Comparison of ENCODE assay signal across 17 cellular contexts in the genomic region with DNA sequence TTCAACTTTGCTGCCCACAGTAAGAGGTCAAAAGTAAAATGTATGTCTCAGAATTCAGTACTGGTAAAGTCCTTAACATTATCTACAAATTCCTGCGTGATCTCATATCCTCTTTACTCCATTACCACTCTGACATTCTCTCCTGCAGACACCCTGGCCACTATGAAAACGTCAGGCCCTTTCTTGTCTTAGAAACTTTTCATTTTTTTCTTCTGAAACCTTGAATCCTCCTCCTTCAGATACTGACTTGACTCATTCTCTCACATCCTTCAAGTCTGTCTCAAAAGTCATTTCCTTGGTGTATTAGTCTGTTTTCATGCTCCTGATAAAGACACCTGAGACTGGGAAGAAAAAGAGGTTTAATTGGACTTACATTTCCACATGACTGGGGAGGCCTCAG.
DNase-seq lines count a peak whose midpoint lies in the region; ATAC-seq and TF ChIP-seq lines count a peak whose summit lies in the region.
"Had no signal": no experiment of that assay in that cellular context is flagged by ENCODE, and none has a peak within 500 bp of the region (broad histone marks: within the 10 kb centered on the region; RNA-seq: fewer than 3 reads in every experiment).

No MANE protein-coding gene starts in this region.

- no peak overlapping the region for H3K4me2 ChIP-seq in hepatocyte

- CTCF ChIA-PET in activated naive CD4-positive, alpha-beta T cell treated with anti-CD3 and anti-CD28 coated beads, Interleukin-2, amount 10 ng/mL, durations not matched to agents 7 days and 5 days (lab: Charles Lee) = no interaction called here

- no peak overlapping the region for H2AFZ ChIP-seq in hepatocyte

- H3K4me1 Mint-ChIP-seq in activated naive CD4-positive, alpha-beta T cell treated with anti-CD3 and anti-CD28 coated beads, Interleukin-2, amount 10 ng/mL, durations not matched to agents 7 days and 5 days = no peaks in the 10 kb centered on the region
- H3K4me1 Mint-ChIP-seq: IgD-negative memory B cell, naive B cell had no signal

- no peaks in the 10 kb centered on the region for H3K79me2 ChIP-seq in hepatocyte

- H3K27ac Mint-ChIP-seq in activated naive CD4-positive, alpha-beta T cell treated with anti-CD3 and anti-CD28 coated beads, Interleukin-2, amount 10 ng/mL, durations not matched to agents 7 days and 5 days = no peak overlapping the region
- H3K27ac Mint-ChIP-seq: activated naive CD4-positive, alpha-beta T cell treated with anti-CD3 and anti-CD28 coated beads for 36 hours; CD8-positive, alpha-beta T cell; IgD-negative memory B cell; naive B cell had no signal

- ATAC-seq in GM18909 (IDR thresholded peaks at IDR 0.05; ENCODE audit: poor library complexity, unreplicated experiment) (peak; percentile 85), GM21576 (IDR thresholded peaks at IDR 0.05; ENCODE audit: unreplicated experiment) (peak; percentile 94), HG03095 (IDR thresholded peaks at IDR 0.05; ENCODE audit: unreplicated experiment) (peak; percentile 77)
- ATAC-seq: CD8-positive, alpha-beta T cell; heart left ventricle had no signal

- H3K4me3 Mint-ChIP-seq in activated naive CD4-positive, alpha-beta T cell treated with anti-CD3 and anti-CD28 coated beads, Interleukin-2, amount 10 ng/mL, durations not matched to agents 7 days and 5 days = no peak overlapping the region
- H3K4me3 Mint-ChIP-seq: activated naive CD4-positive, alpha-beta T cell treated with anti-CD3 and anti-CD28 coated beads for 36 hours; CD8-positive, alpha-beta T cell; IgD-negative memory B cell; naive B cell had no signal

- TF ChIP-seq CTCF in hepatocyte (IDR thresholded peaks at IDR 0.05; ENCODE audit: poor library complexity) = no peak

- no peaks in the 10 kb centered on the region for H3K4me1 ChIP-seq in hepatocyte (ENCODE audit: insufficient read depth)
- H3K4me1 ChIP-seq: heart left ventricle, testis had no signal

- no peaks in the 10 kb centered on the region for H3K27me3 ChIP-seq in hepatocyte
- H3K27me3 ChIP-seq: cardiac muscle cell, heart left ventricle, testis had no signal

- no peaks in the 10 kb centered on the region for H3K9me3 ChIP-seq in hepatocyte (ENCODE audit: low read depth)
- H3K9me3 ChIP-seq: heart left ventricle, testis had no signal

- H3K9me3 Mint-ChIP-seq in activated naive CD4-positive, alpha-beta T cell treated with anti-CD3 and anti-CD28 coated beads, Interleukin-2, amount 10 ng/mL, durations not matched to agents 7 days and 5 days = no peaks in the 10 kb centered on the region
- H3K9me3 Mint-ChIP-seq: activated naive CD4-positive, alpha-beta T cell treated with anti-CD3 and anti-CD28 coated beads for 36 hours; CD8-positive, alpha-beta T cell had no signal

- 69% methylated on average over 2 of the region's 2 CpGs for WGBS in hepatocyte (ENCODE audit: low lambda C conversion rate, missing lambda C conversion rate)

- H3K27ac ChIP-seq in hepatocyte = no peak overlapping the region
- H3K27ac ChIP-seq: cardiac muscle cell, heart left ventricle, skin epidermis, testis had no signal

- H3K9me2 ChIP-seq in hepatocyte (replicated peaks; ENCODE audit: insufficient read depth) = no peaks in the 10 kb centered on the region

- H3K27me3 Mint-ChIP-seq in activated naive CD4-positive, alpha-beta T cell treated with anti-CD3 and anti-CD28 coated beads, Interleukin-2, amount 10 ng/mL, durations not matched to agents 7 days and 5 days = no peaks in the 10 kb centered on the region

- no peaks in the 10 kb centered on the region for H3K36me3 Mint-ChIP-seq in activated naive CD4-positive, alpha-beta T cell treated with anti-CD3 and anti-CD28 coated beads, Interleukin-2, amount 10 ng/mL, durations not matched to agents 7 days and 5 days
- H3K36me3 Mint-ChIP-seq: CD8-positive, alpha-beta T cell; IgD-negative memory B cell; naive B cell had no signal

- DNase-seq in NCI-H1092 (lab: John Stamatoyannopoulos, UW) (no peak), hepatocyte (ENCODE audit: low spot score) (no peak)
- no peak for DNase-seq in stimulated activated CD8-positive, alpha-beta memory T cell treated with anti-CD3 and anti-CD28 coated beads, Interleukin-4, amount 100 ng/mL, for 48 hours
- no peak for DNase-seq in activated naive CD4-positive, alpha-beta T cell treated with anti-CD3 and anti-CD28 coated beads, Interleukin-2, amount 10 ng/mL, durations not matched to agents 7 days and 5 days
- DNase-seq: activated naive CD4-positive, alpha-beta T cell treated with anti-CD3 and anti-CD28 coated beads for 36 hours; CD8-positive, alpha-beta T cell; heart left ventricle; naive B cell; NCI-H146; SIG-M5; testis had no signal

- no peaks in the 10 kb centered on the region for H4K20me1 ChIP-seq in hepatocyte (ENCODE audit: insufficient read depth, poor library complexity, severe bottlenecking)

- no peak overlapping the region for H3K4me3 ChIP-seq in hepatocyte
- H3K4me3 ChIP-seq: cardiac muscle cell, heart left ventricle, skin epidermis, testis had no signal

- H3K36me3 ChIP-seq in hepatocyte (replicated peaks; ENCODE audit: insufficient read depth, low read depth) = no peaks in the 10 kb centered on the region
- H3K36me3 ChIP-seq: cardiac muscle cell, heart left ventricle had no signal
